ENCODE assay signal across 8 cellular contexts in genomic region chr14:50822501-50823042, GRCh38. TPM values are rescaled to one million over a fixed set of nuclear protein-coding genes. Genes with fewer than 3 reads are reported as not detected.
DNase-seq lines count a peak whose midpoint lies in the region; ATAC-seq and TF ChIP-seq lines count a peak whose summit lies in the region.

No MANE protein-coding gene starts in this region.

- WGBS in right cardiac atrium = 73% methylated on average over 11 of the region's 11 CpGs

- no peaks in the 10 kb centered on the region for H3K27me3 Mint-ChIP-seq in type B pancreatic cell

- no peaks in the 10 kb centered on the region for H3K27me3 ChIP-seq in right cardiac atrium (ENCODE audit: control insufficient read depth, insufficient read depth)
- no peaks in the 10 kb centered on the region for H3K27me3 ChIP-seq in Peyer's patch
- no peaks in the 10 kb centered on the region for H3K27me3 ChIP-seq in endocrine pancreas (ENCODE audit: control insufficient read depth, insufficient read depth, low read length)

- TF ChIP-seq POLR2A in Peyer's patch (IDR thresholded peaks at IDR 0.05) = no peak

- H3K36me3 ChIP-seq in Peyer's patch (no peaks in the 10 kb centered on the region), endocrine pancreas (ENCODE audit: control insufficient read depth, insufficient read depth, low read length) (no peaks in the 10 kb centered on the region)

- intact Hi-C loops in Right ventricle myocardium inferior (cut with DNase I) (no loop called here), right cardiac atrium (cut with DNase I) (no loop called here)

- H3K27ac Mint-ChIP-seq in type B pancreatic cell = peak overlapping the region; percentile 31

- H3K4me3 ChIP-seq in right cardiac atrium (ENCODE audit: low read length) (no peak overlapping the region), Peyer's patch (no peak overlapping the region), endocrine pancreas (ENCODE audit: control insufficient read depth, insufficient read depth, low read length) (peak overlapping the region; percentile 69), foreskin fibroblast (ENCODE audit: low read depth in 1 of 2, low read length in 2 of 2) (no peak overlapping the region)

- peaks cover 13% of the 10 kb centered on the region for H3K36me3 Mint-ChIP-seq in type B pancreatic cell

- H3K4me1 Mint-ChIP-seq in type B pancreatic cell (ENCODE audit: unreplicated experiment) = peaks cover 50% of the 10 kb centered on the region

- no peaks in the 10 kb centered on the region for H3K4me1 ChIP-seq in right cardiac atrium (ENCODE audit: control insufficient read depth, insufficient read depth, low read length)
- peaks cover 0 to 22% (median 13%) of the 10 kb centered on the region in 4 donors for H3K4me1 ChIP-seq in Peyer's patch
- H3K4me1 ChIP-seq in endocrine pancreas (ENCODE audit: control insufficient read depth, insufficient read depth, low read length) = peaks cover 3% of the 10 kb centered on the region

- no peaks in the 10 kb centered on the region for H3K9me3 ChIP-seq in right cardiac atrium (ENCODE audit: control insufficient read depth, low read length)
- no peaks in the 10 kb centered on the region for H3K9me3 ChIP-seq in Peyer's patch
- no peaks in the 10 kb centered on the region for H3K9me3 ChIP-seq in endocrine pancreas (ENCODE audit: control insufficient read depth, low read length)

- TF ChIP-seq CTCF in Peyer's patch (IDR thresholded peaks at IDR 0.05) = no peak
- TF ChIP-seq CTCF in type B pancreatic cell (conservative IDR thresholded peaks at IDR 0.05) = no peak
- no peak for TF ChIP-seq CTCF in foreskin fibroblast (IDR thresholded peaks at IDR 0.05; ENCODE audit: low read depth, low read length)

- H3K9me3 Mint-ChIP-seq in type B pancreatic cell = no peaks in the 10 kb centered on the region

- no peak overlapping the region for H3K9ac ChIP-seq in endocrine pancreas (ENCODE audit: control insufficient read depth, insufficient read depth, low read length)

- peak; percentile 35 for ATAC-seq in Right ventricle myocardium inferior
- no peak for ATAC-seq in right cardiac atrium
- no peak for ATAC-seq in HG03520 (IDR thresholded peaks at IDR 0.05; ENCODE audit: unreplicated experiment)

- no peak overlapping the region for H3K4me3 Mint-ChIP-seq in type B pancreatic cell

- DNase-seq in Right ventricle myocardium inferior (ENCODE audit: missing footprints) (no peak), right cardiac atrium (no peak), Peyer's patch (no peak), type B pancreatic cell (ENCODE audit: extremely low spot score, unreplicated experiment) (no peak), NCI-H748 treated with DMSO at 0.1 percent for 48 hours (lab: John Stamatoyannopoulos, UW) (no peak), foreskin fibroblast (no peak)

- no peak overlapping the region for H3K27ac ChIP-seq in right cardiac atrium (ENCODE audit: low read length)
- peak overlapping the region in 3 of 4 donors; percentile 45 to 79 (median 64) for H3K27ac ChIP-seq in Peyer's patch

RNA-seq across cellular contexts. Expression of gene NIN, which starts 8.4 kb away (rescaled TPM):
- total RNA-seq in Right ventricle myocardium inferior (22.2 TPM), right cardiac atrium (10 to 100 TPM; 44.3 to 53.2 (median 48.8) TPM), Peyer's patch (100 to 1,000 TPM in 1 of 4 donors, 10 to 100 TPM in 3; 13.8 to 151 (median 21.5) TPM), type B pancreatic cell (ENCODE audit: low replicate concordance) (30.1 and 40.5 TPM in 2 replicates)
- polyA plus RNA-seq in right cardiac atrium = 24.4 TPM

RNA-seq across cellular contexts. Expression of gene ABHD12B, which starts 49.3 kb away (rescaled TPM):
- total RNA-seq in Right ventricle myocardium inferior (not detected), right cardiac atrium (not detected), Peyer's patch (not detected), type B pancreatic cell (ENCODE audit: low replicate concordance) (0.17 and 0.55 TPM in 2 replicates)
- polyA plus RNA-seq in right cardiac atrium = not detected
